In the genomic region with DNA sequence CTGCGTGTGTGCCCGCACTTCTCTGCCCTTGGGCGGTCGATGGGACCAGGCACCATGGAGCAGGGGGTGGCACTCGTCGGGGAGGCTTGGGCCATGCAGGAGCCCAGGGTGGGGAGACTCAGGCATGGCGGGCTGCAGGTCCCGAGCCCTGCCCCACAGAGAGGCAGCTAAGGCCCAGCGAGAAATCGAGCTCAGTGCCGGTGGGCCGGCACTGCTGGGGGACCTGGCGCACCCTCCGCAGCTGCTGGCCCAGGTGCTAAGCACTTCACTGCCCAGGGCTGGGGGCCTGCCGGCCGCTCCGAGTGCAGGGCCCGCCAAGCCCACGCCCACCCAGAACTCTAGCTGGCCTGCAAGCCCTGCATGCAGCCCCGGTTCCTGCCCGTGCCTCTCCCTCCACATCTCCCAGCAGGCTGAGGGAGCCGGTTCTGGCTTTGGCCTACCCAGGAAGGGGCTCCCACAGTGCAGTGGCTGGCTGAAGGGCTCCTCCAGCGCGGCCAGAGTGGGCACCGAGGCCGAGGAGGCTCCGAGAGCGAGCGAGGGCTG, we compare ENCODE assay signal across 8 cellular contexts. TPM values are rescaled to one million over a fixed set of nuclear protein-coding genes. Genes with fewer than 3 reads are reported as not detected.
DNase-seq lines count a peak whose midpoint lies in the region; ATAC-seq, FAIRE-seq and TF ChIP-seq lines count a peak whose summit lies in the region.

No MANE protein-coding gene starts in this region.

- intact Hi-C loops in activated B cell treated with CpG ODN at 0.5 μM for 24 hours (cut with micrococcal nuclease) = loop anchor here (10.0 kb wide), 1 partner anchor 1423 kb away; no protein-coding TSS in a partner anchor

- no peaks in the 10 kb centered on the region for H3K9me3 Mint-ChIP-seq in activated B cell treated with CpG ODN at 0.5 μM for 24 hours

- POLR2A ChIA-PET in activated B cell treated with CpG ODN at 0.5 μM for 24 hours (lab: Charles Lee) = interaction anchor here (0.6 to 1.0 kb wide), 2 partner anchors 310 to 584 kb away, joined by 3 read pairs; partner anchors contain the start of gene EIF4A2

- TF ChIP-seq CTCF in activated B cell treated with CpG ODN at 0.5 μM for 24 hours (IDR thresholded peaks at IDR 0.05) (no peak), fibroblast of the aortic adventitia (IDR thresholded peaks at IDR 0.05; ENCODE audit: insufficient read depth, low read length) (no peak)

- H3K27me3 Mint-ChIP-seq in activated B cell treated with CpG ODN at 0.5 μM for 24 hours = no peaks in the 10 kb centered on the region

- no peak for FAIRE-seq in urothelium cell line (lab: Jason Lieb, UNC)

- peak overlapping the region; percentile 1 for H3K4me3 ChIP-seq in fibroblast of the aortic adventitia (ENCODE audit: low read depth, low read length)
- H3K4me3 ChIP-seq in skin epidermis = peak overlapping the region in 2 of 7 experiments; percentile 45 to 50

- H3K4me1 Mint-ChIP-seq in activated B cell treated with CpG ODN at 0.5 μM for 24 hours = peaks cover 22% of the 10 kb centered on the region

- H3K36me3 Mint-ChIP-seq in activated B cell treated with CpG ODN at 0.5 μM for 24 hours (ENCODE audit: low read depth) = peaks cover 27% of the 10 kb centered on the region

- H3K4me3 Mint-ChIP-seq in activated B cell treated with CpG ODN at 0.5 μM for 24 hours = peak overlapping the region; percentile 97

- DNase-seq in activated B cell treated with CpG ODN at 0.5 μM for 24 hours = no peak
- DNase-seq in fibroblast of the aortic adventitia (ENCODE audit: low read depth) = no peak
- no peak for DNase-seq in NCI-H1048 (lab: John Stamatoyannopoulos, UW)
- no peak for DNase-seq in urothelium cell line (ENCODE audit: low spot score)
- DNase-seq in GOT3 (lab: John Stamatoyannopoulos, UW) = no peak
- DNase-seq in LoVo (ENCODE audit: low spot score) = no peak

- ATAC-seq in GM19438 (IDR thresholded peaks at IDR 0.05; ENCODE audit: low read depth, unreplicated experiment) (peak; percentile 2), activated B cell treated with CpG ODN at 0.5 μM for 24 hours (ENCODE audit: low read depth) (no peak)

- peak overlapping the region; percentile 96 for H3K27ac Mint-ChIP-seq in activated B cell treated with CpG ODN at 0.5 μM for 24 hours

- H3K27ac ChIP-seq in skin epidermis = peak overlapping the region in 20 of 21 experiments; percentile 75 to 100 (median 94)

- CTCF ChIA-PET in activated B cell treated with CpG ODN at 0.5 μM for 24 hours (lab: Charles Lee) = interaction anchor here (0.9 to 1.5 kb wide), 3 partner anchors 10 to 312 kb away, joined by 3 to 6 read pairs (median 5); no protein-coding TSS in a partner anchor

RNA-seq across cellular contexts. Expression of gene RTP4, which starts 0.6 kb away (rescaled TPM):
- total RNA-seq in activated B cell treated with CpG ODN at 0.5 μM for 24 hours = 7.4 and 9.0 TPM in 2 replicates
- 2.8 and 2.9 TPM in 2 replicates for total RNA-seq in fibroblast of the aortic adventitia (ENCODE audit: low replicate concordance)
